In the genomic region with DNA sequence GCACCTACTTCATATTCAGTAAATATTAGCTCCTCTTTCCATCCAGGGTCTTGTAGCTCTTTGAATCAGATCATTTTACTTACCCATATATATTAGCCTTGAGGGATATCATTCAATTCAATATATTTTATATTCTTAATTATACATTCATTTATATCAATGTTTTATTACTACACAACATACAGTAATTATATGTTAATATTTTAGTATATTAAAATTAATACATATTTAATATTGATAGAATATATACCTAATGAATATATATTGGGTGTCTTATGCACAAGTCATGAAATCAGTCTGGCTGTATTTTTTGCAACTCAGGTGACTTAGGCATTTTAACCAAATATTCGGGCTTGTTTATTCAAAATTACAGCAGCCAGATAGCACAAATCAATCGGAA, we compare ENCODE assay signal across 30 cellular contexts. TPM values are rescaled to one million over a fixed set of nuclear protein-coding genes. Genes with fewer than 3 reads are reported as not detected.
DNase-seq lines count a peak whose midpoint lies in the region; ATAC-seq, FAIRE-seq and TF ChIP-seq lines count a peak whose summit lies in the region.
"Had no signal": no experiment of that assay in that cellular context is flagged by ENCODE, and none has a peak within 500 bp of the region (broad histone marks: within the 10 kb centered on the region; RNA-seq: fewer than 3 reads in every experiment).

No MANE protein-coding gene starts in this region.

- H2AFZ ChIP-seq in trophoblast cell (ENCODE audit: insufficient read depth, low read length, poor library complexity) = no peak overlapping the region

- H3K27ac Mint-ChIP-seq in WTC11 = no peak overlapping the region
- H3K27ac Mint-ChIP-seq: CD4-positive, alpha-beta memory T cell; CD4-positive, CD25-positive, alpha-beta regulatory T cell; CD8-positive, alpha-beta memory T cell had no signal

- no peaks in the 10 kb centered on the region for H3K36me3 ChIP-seq in Peyer's patch
- H3K36me3 ChIP-seq in kidney (ENCODE audit: control insufficient read depth in 1 of 2, insufficient read depth in 2 of 2, low read length in 2 of 2) = no peaks in the 10 kb centered on the region
- H3K36me3 ChIP-seq in trophoblast cell (ENCODE audit: control insufficient read depth in 1 of 2, insufficient read depth in 2 of 2, low read length in 2 of 2) = no peaks in the 10 kb centered on the region
- H3K36me3 ChIP-seq: BE2C, BLaER1 had no signal

- H3K36me3 Mint-ChIP-seq in WTC11 = no peaks in the 10 kb centered on the region
- H3K36me3 Mint-ChIP-seq: CD14-positive monocyte; CD4-positive, alpha-beta memory T cell; CD4-positive, CD25-positive, alpha-beta regulatory T cell had no signal

- no peak overlapping the region for H3K14ac ChIP-seq in trophoblast cell (ENCODE audit: low read length)

- H3K9me3 ChIP-seq in Peyer's patch = no peaks in the 10 kb centered on the region
- no peaks in the 10 kb centered on the region for H3K9me3 ChIP-seq in kidney (ENCODE audit: control insufficient read depth in 1 of 2, low read length in 2 of 2)
- peaks cover 4% of the 10 kb centered on the region for H3K9me3 ChIP-seq in trophoblast cell (ENCODE audit: insufficient read depth, low read depth, low read length)
- H3K9me3 ChIP-seq: BE2C, BLaER1 had no signal

- peaks cover 13% of the 10 kb centered on the region for H3K27me3 Mint-ChIP-seq in WTC11 (ENCODE audit: low read depth)

- H2BK12ac ChIP-seq in trophoblast cell (ENCODE audit: low read length) = no peak overlapping the region

- no peaks in the 10 kb centered on the region for H3K79me1 ChIP-seq in trophoblast cell (ENCODE audit: low read length)

- H2BK120ac ChIP-seq in trophoblast cell (ENCODE audit: insufficient read depth, low read length, poor library complexity) = no peak overlapping the region

- CTCF ChIA-PET in WTC11 (lab: Charles Lee) = no interaction called here

- peaks cover 23% of the 10 kb centered on the region for H3K4me1 Mint-ChIP-seq in WTC11

- H3K27ac ChIP-seq in Peyer's patch (peak overlapping the region in 3 of 4 donors; percentile 53 to 91 (median 87)), kidney (ENCODE audit: low read depth in 2 of 2, low read length in 2 of 2) (no peak overlapping the region), trophoblast cell (ENCODE audit: low read depth, low read length) (no peak overlapping the region)
- H3K27ac ChIP-seq: 22Rv1, BLaER1 had no signal

- no peak overlapping the region for H4K8ac ChIP-seq in trophoblast cell (ENCODE audit: low read depth, low read length)

- H3K27me3 ChIP-seq in Peyer's patch (no peaks in the 10 kb centered on the region), trophoblast cell (ENCODE audit: insufficient read depth, low read length) (no peaks in the 10 kb centered on the region)
- H3K27me3 ChIP-seq: BE2C, BLaER1 had no signal

- TF ChIP-seq CTCF in Peyer's patch (IDR thresholded peaks at IDR 0.05) (no peak), WTC11 (IDR thresholded peaks at IDR 0.05) (no peak), kidney (IDR thresholded peaks at IDR 0.05; ENCODE audit: borderline replicate concordance, extremely low read depth, insufficient read depth) (no peak)

- intact Hi-C loops in kidney (cut with DNase I) = no loop called here
- intact Hi-C loops in left colon (cut with DNase I, micrococcal nuclease) = no loop called here

- ATAC-seq in WTC11 = no peak
- ATAC-seq in left colon = no peak
- ATAC-seq in GM19463 (IDR thresholded peaks at IDR 0.05; ENCODE audit: unreplicated experiment) = no peak
- no peak for ATAC-seq in HG02759 (IDR thresholded peaks at IDR 0.05; ENCODE audit: unreplicated experiment)

- no peak overlapping the region for H3K4me3 Mint-ChIP-seq in WTC11
- H3K4me3 Mint-ChIP-seq: CD14-positive monocyte; CD4-positive, alpha-beta memory T cell; CD4-positive, CD25-positive, alpha-beta regulatory T cell; CD8-positive, alpha-beta memory T cell had no signal

- H3K4me1 ChIP-seq in Peyer's patch = peaks cover 0 to 7% (median 3%) of the 10 kb centered on the region in 4 donors
- H3K4me1 ChIP-seq in kidney (ENCODE audit: control insufficient read depth in 1 of 2, insufficient read depth in 1 of 2, low read depth in 1 of 2, low read length in 2 of 2) = no peaks in the 10 kb centered on the region
- H3K4me1 ChIP-seq in trophoblast cell (ENCODE audit: control insufficient read depth in 1 of 2, insufficient read depth in 2 of 2, low read length in 2 of 2) = no peaks in the 10 kb centered on the region
- H3K4me1 ChIP-seq: BE2C had no signal

- H2BK5ac ChIP-seq in trophoblast cell (ENCODE audit: low read depth, low read length, poor library complexity) = no peak overlapping the region

- peaks cover 12% of the 10 kb centered on the region for H3K9me3 Mint-ChIP-seq in WTC11

- no peak overlapping the region for H2AK5ac ChIP-seq in trophoblast cell (ENCODE audit: low read length)

- FAIRE-seq in A204.1 (lab: Jason Lieb, UNC) (peak; percentile 19), kidney (lab: Jason Lieb, UNC) (peak; percentile 13)
- FAIRE-seq: GM12891 had no signal

- no peak overlapping the region for H3K18ac ChIP-seq in trophoblast cell (ENCODE audit: low read length)

- H3K9ac ChIP-seq in kidney (ENCODE audit: low read length in 2 of 2) (peak overlapping the region in 1 of 2 donors; percentile 59), trophoblast cell (ENCODE audit: low read length) (no peak overlapping the region)
- H3K9ac ChIP-seq: BLaER1 had no signal

- H3K4me2 ChIP-seq in trophoblast cell (ENCODE audit: low read length) = no peak overlapping the region

- POLR2A ChIA-PET in WTC11 (lab: Charles Lee) = no interaction called here

- no peak for TF ChIP-seq POLR2A in Peyer's patch (IDR thresholded peaks at IDR 0.05)

- H4K91ac ChIP-seq in trophoblast cell (ENCODE audit: low read depth, low read length) = no peak overlapping the region

- DNase-seq in Peyer's patch (no peak), WTC11 (ENCODE audit: low spot score) (no peak), kidney (no peak), left colon (no peak), trophoblast cell (no peak)
- DNase-seq: ACHN; BE2C; C1 segment of cervical spinal cord; CD4-positive, alpha-beta memory T cell; CD4-positive, CD25-positive, alpha-beta regulatory T cell; CD8-positive, alpha-beta memory T cell; COR-L47; DMS 273 treated with DMSO at 0.1 percent for 48 hours; DMS153; DMS53; DMS79; DND-41; EL; GF-D8 had no signal

- H3K23ac ChIP-seq in trophoblast cell (ENCODE audit: low read length) = no peak overlapping the region

- H3K4ac ChIP-seq in trophoblast cell (ENCODE audit: low read depth, low read length) = no peak overlapping the region

- no CpG with 5 or more reads among the region's 2 CpGs for WGBS in trophoblast cell (ENCODE audit: extremely low coverage, insufficient coverage, insufficient read length)

- H3K79me2 ChIP-seq in trophoblast cell (ENCODE audit: control insufficient read depth, insufficient read depth, low read length, poor library complexity) = no peaks in the 10 kb centered on the region

- no peak overlapping the region for H4K12ac ChIP-seq in trophoblast cell (ENCODE audit: low read depth, low read length)

- peak overlapping the region in 2 of 4 donors; percentile 49 to 52 for H3K4me3 ChIP-seq in Peyer's patch
- H3K4me3 ChIP-seq in kidney (ENCODE audit: low read length in 2 of 2) = peak overlapping the region in 1 of 2 donors; percentile 62
- H3K4me3 ChIP-seq in trophoblast cell (ENCODE audit: low read depth, low read length) = no peak overlapping the region
- H3K4me3 ChIP-seq: BLaER1 had no signal

TF ChIP-seq in WTC11, 78 proteins besides CTCF, POLR2A, EP300 and RAD21:
- TF ChIP-seq TEAD1 (CRISPR knock-in tag; IDR thresholded peaks at IDR 0.05) (no peak), HMGA2 (CRISPR knock-in tag; IDR thresholded peaks at IDR 0.05) (peak; percentile 94), ERG (CRISPR knock-in tag; IDR thresholded peaks at IDR 0.05) (no peak), USF1 (CRISPR knock-in tag; IDR thresholded peaks at IDR 0.05) (no peak), JUN (CRISPR knock-in tag; IDR thresholded peaks at IDR 0.05) (no peak)
TF ChIP-seq in WTC11: peak in this region for 1.

RNA-seq across cellular contexts. Expression of gene POU3F3, which starts 37.2 kb away (rescaled TPM):
- total RNA-seq in Peyer's patch = under 1 TPM in 2 of 4 donors, not detected in 2; 0.18 to 0.40 TPM
- total RNA-seq in WTC11 (2021) = 0.05 TPM in 1 of 3 replicates, not detected in the others
- total RNA-seq in kidney = 118 TPM
- polyA plus RNA-seq in kidney (ENCODE audit: insufficient read depth, low read depth, low replicate concordance) = 31.4 TPM
- under 1 TPM; 0.15 to 0.34 TPM for total RNA-seq in left colon
- polyA plus RNA-seq in trophoblast cell (2013) = 0.04 TPM in 2 replicates
- total RNA-seq: A172; A673; CD4-positive, alpha-beta memory T cell; CD4-positive, CD25-positive, alpha-beta regulatory T cell; CD8-positive, alpha-beta memory T cell; G401 had no signal
- polyA plus RNA-seq: AG04450; CD14-positive monocyte; CD4-positive, alpha-beta memory T cell; CD4-positive, CD25-positive, alpha-beta regulatory T cell; CD8-positive, alpha-beta memory T cell had no signal

Comparison
In these comparisons a context has a peak if more than half of its experiments do, and no peak if none do; other contexts are left out.
1. H3K27ac ChIP-seq: peak in Peyer's patch (3 of 4); none in kidney (0 of 2) and trophoblast cell (single experiment).
2. RNA of gene POU3F3, which starts 37.2 kb away (total RNA-seq): 118 TPM in kidney (single experiment); 0.15 to 0.34 TPM in left colon, 0.18 to 0.40 TPM in Peyer's patch and 0.05 TPM in WTC11; every median in the first group is over 10 times any median in the second.